Comparison of ENCODE assay signal across 8 cellular contexts in the genomic region with DNA sequence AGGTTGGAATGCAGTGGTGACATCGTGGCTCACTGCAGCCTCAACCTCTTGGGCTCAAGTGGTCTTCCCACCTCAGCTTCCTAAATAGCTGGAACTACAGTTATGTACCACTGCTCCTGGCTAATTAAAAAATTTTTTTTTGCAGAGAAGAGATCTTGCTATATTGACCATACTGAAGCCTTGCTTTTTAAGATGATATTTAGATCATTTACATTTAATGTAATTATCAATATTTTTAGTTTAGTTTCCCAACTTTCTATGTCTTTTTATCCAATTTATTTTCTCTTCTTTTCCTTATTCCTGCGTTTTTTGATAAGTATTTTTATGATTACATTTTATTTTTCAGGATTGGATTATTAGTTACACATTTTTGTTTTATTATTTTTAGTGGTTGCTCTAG.
"Had no signal": no experiment of that assay in that cellular context is flagged by ENCODE, and none has a peak within 500 bp of the region (broad histone marks: within the 10 kb centered on the region; RNA-seq: fewer than 3 reads in every experiment).

No MANE protein-coding gene starts in this region.

- H3K27ac Mint-ChIP-seq: IgD-negative memory B cell had no signal

- H3K9ac ChIP-seq: KMS-11 had no signal

- ATAC-seq: HepG2 had no signal

- H3K4me3 Mint-ChIP-seq: IgD-negative memory B cell had no signal

- H3K4me1 Mint-ChIP-seq: IgD-negative memory B cell had no signal

- H3K27ac ChIP-seq: HL-60, KMS-11 had no signal

- H3K27me3 Mint-ChIP-seq: IgD-negative memory B cell had no signal

- FAIRE-seq: HepG2, HTR-8/SVneo had no signal

- DNase-seq: IMR-90, KBM-7, KG1 had no signal
